In genomic region chr4:7691061-7691460, GRCh38 we compare ENCODE assay signal across 17 cellular contexts.
DNase-seq lines count a peak whose midpoint lies in the region; TF ChIP-seq lines count a peak whose summit lies in the region.
"Had no signal": no experiment of that assay in that cellular context is flagged by ENCODE, and none has a peak within 500 bp of the region (broad histone marks: within the 10 kb centered on the region; RNA-seq: fewer than 3 reads in every experiment).

No MANE protein-coding gene starts in this region.

- H2AFZ ChIP-seq in neural progenitor cell (replicated peaks), result no peak overlapping the region

- no peak overlapping the region for H3K27ac ChIP-seq in neural progenitor cell
- H3K27ac ChIP-seq: BLaER1, C4-2B had no signal

- intact Hi-C loops in posterior vena cava (cut with DNase I), result no loop called here

- no peaks in the 10 kb centered on the region for H3K27me3 ChIP-seq in neural progenitor cell
- H3K27me3 ChIP-seq: BLaER1 had no signal

- no peaks in the 10 kb centered on the region for H3K9me3 ChIP-seq in neural progenitor cell (ENCODE audit: low read depth)
- H3K9me3 ChIP-seq: BLaER1, Caco-2, HAP-1 had no signal

- H4K20me1 ChIP-seq in neural progenitor cell (ENCODE audit: low read depth), result no peaks in the 10 kb centered on the region
- H4K20me1 ChIP-seq: BLaER1 had no signal

- no peak overlapping the region for H3K4me3 ChIP-seq in neural progenitor cell
- H3K4me3 ChIP-seq: BLaER1, HAP-1 had no signal

- H3F3A ChIP-seq in neural progenitor cell (ENCODE audit: low read depth), result no peaks in the 10 kb centered on the region

- peak; percentile 66 for DNase-seq in chondrocyte (ENCODE audit: low spot score)
- DNase-seq in glutamatergic neuron, result peak; percentile 8
- DNase-seq in neural progenitor cell (ENCODE audit: low spot score), result no peak
- DNase-seq in iPS-NIHi11 (ENCODE audit: low spot score), result no peak
- DNase-seq in activated T-cell treated with anti-CD3 and anti-CD28 coated beads, Interleukin-2, amount 50 U/mL, for 1 hour, result no peak
- no peak for DNase-seq in posterior vena cava (ENCODE audit: low spot score)
- DNase-seq: Caco-2; CD4-positive, CD25-positive, alpha-beta regulatory T cell; CD8-positive, alpha-beta T cell; DMS153; DND-41; GOT3; HFFc6 had no signal

- no peaks in the 10 kb centered on the region for H3K36me3 ChIP-seq in neural progenitor cell
- H3K36me3 ChIP-seq: HAP-1 had no signal

- no peak overlapping the region for H3K4me2 ChIP-seq in neural progenitor cell
- H3K4me2 ChIP-seq: BLaER1 had no signal

- peaks cover 32% of the 10 kb centered on the region for H3K27me3 Mint-ChIP-seq in chondrocyte (ENCODE audit: low read depth)
- peaks cover 3% of the 10 kb centered on the region for H3K27me3 Mint-ChIP-seq in glutamatergic neuron (ENCODE audit: unreplicated experiment)
- H3K27me3 Mint-ChIP-seq in neural progenitor cell (ENCODE audit: insufficient read depth, low read depth), result peaks cover 4% of the 10 kb centered on the region
- H3K27me3 Mint-ChIP-seq: B cell; CD4-positive, CD25-positive, alpha-beta regulatory T cell had no signal

- no peaks in the 10 kb centered on the region for H3K79me2 ChIP-seq in neural progenitor cell (ENCODE audit: low read depth)

- H3K36me3 Mint-ChIP-seq in chondrocyte (ENCODE audit: low read depth) (peaks cover 2% of the 10 kb centered on the region), glutamatergic neuron (ENCODE audit: unreplicated experiment) (no peaks in the 10 kb centered on the region), neural progenitor cell (no peaks in the 10 kb centered on the region)
- H3K36me3 Mint-ChIP-seq: CD4-positive, CD25-positive, alpha-beta regulatory T cell; CD8-positive, alpha-beta T cell had no signal

- H3K4me3 Mint-ChIP-seq in chondrocyte (ENCODE audit: unreplicated experiment), result no peak overlapping the region
- H3K4me3 Mint-ChIP-seq in glutamatergic neuron (ENCODE audit: unreplicated experiment), result no peak overlapping the region
- no peak overlapping the region for H3K4me3 Mint-ChIP-seq in neural progenitor cell
- H3K4me3 Mint-ChIP-seq: B cell; CD4-positive, CD25-positive, alpha-beta regulatory T cell; CD8-positive, alpha-beta T cell; HFFc6 had no signal

- no peak overlapping the region for H3K9ac ChIP-seq in neural progenitor cell
- H3K9ac ChIP-seq: BLaER1 had no signal

- no peaks in the 10 kb centered on the region for H3K4me1 ChIP-seq in neural progenitor cell
- H3K4me1 ChIP-seq: Caco-2, HAP-1 had no signal

- peaks cover 2% of the 10 kb centered on the region for H3K9me3 Mint-ChIP-seq in chondrocyte (ENCODE audit: low read depth)
- peaks cover 9% of the 10 kb centered on the region for H3K9me3 Mint-ChIP-seq in glutamatergic neuron (ENCODE audit: unreplicated experiment)
- no peaks in the 10 kb centered on the region for H3K9me3 Mint-ChIP-seq in neural progenitor cell
- H3K9me3 Mint-ChIP-seq: CD8-positive, alpha-beta T cell; HFFc6 had no signal

- TF ChIP-seq CTCF in chondrocyte (IDR thresholded peaks at IDR 0.05) (no peak), glutamatergic neuron (IDR thresholded peaks at IDR 0.05; ENCODE audit: partially characterized antibody, unreplicated experiment) (no peak), neural progenitor cell (IDR thresholded peaks at IDR 0.05) (no peak)

- no peak overlapping the region for H3K27ac Mint-ChIP-seq in chondrocyte (ENCODE audit: unreplicated experiment)
- H3K27ac Mint-ChIP-seq in glutamatergic neuron (ENCODE audit: unreplicated experiment), result no peak overlapping the region
- H3K27ac Mint-ChIP-seq in neural progenitor cell, result peak overlapping the region; percentile 50
- H3K27ac Mint-ChIP-seq: B cell; CD4-positive, CD25-positive, alpha-beta regulatory T cell; CD8-positive, alpha-beta T cell; HFFc6 had no signal

- H3K4me1 Mint-ChIP-seq in chondrocyte (ENCODE audit: low read depth), result no peaks in the 10 kb centered on the region
- peaks cover 6% of the 10 kb centered on the region for H3K4me1 Mint-ChIP-seq in glutamatergic neuron (ENCODE audit: low read depth, unreplicated experiment)
- H3K4me1 Mint-ChIP-seq in neural progenitor cell, result no peaks in the 10 kb centered on the region
- H3K4me1 Mint-ChIP-seq: B cell; CD4-positive, CD25-positive, alpha-beta regulatory T cell had no signal

Comparison
In these comparisons a context has a peak if more than half of its experiments do, and no peak if none do; other contexts are left out.
1. DNase-seq: peak in chondrocyte (single experiment) and glutamatergic neuron (single experiment); none in neural progenitor cell (single experiment), iPS-NIHi11 (single experiment), activated T-cell treated with anti-CD3 and anti-CD28 coated beads, Interleukin-2, amount 50 U/mL, for 1 hour (single experiment) and posterior vena cava (single experiment).